ENCODE assay signal across 8 cellular contexts in the genomic region with DNA sequence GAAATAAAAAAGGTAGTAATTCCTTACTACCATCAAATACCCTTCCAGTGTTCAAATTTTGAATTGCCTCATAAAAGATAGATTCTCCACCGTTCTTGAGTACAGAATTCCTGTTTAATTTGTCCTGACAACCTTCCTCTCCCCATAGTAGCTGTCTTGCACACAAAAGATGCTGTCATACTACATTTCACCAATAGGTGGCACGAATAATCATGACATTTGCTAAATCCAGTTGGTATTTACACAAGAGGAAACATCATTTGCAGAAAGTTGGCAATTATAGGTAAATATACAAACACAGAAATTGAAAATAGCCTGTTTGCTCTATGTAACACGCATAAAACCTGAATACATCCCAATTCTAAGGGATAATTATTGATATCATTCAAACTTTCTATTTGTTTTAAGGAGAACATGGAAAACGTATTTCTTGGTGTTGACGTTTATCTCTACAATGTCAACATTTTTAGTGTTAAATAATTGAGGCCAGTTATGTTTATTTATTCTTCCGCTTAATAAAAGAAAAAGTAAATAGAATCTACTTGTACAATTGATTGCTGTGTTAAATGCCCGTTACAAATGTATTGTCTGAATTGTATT. TPM values are rescaled to one million over a fixed set of nuclear protein-coding genes. Genes with fewer than 3 reads are reported as not detected.
DNase-seq lines count a peak whose midpoint lies in the region; ATAC-seq and TF ChIP-seq lines count a peak whose summit lies in the region.

No MANE protein-coding gene starts in this region.

- H3K9me3 ChIP-seq in CD8-positive, alpha-beta T cell (ENCODE audit: low read length), result no peaks in the 10 kb centered on the region
- H3K9me3 ChIP-seq in esophagus muscularis mucosa, result peaks cover 0 to 14% (median 9%) of the 10 kb centered on the region in 4 donors
- no peaks in the 10 kb centered on the region for H3K9me3 ChIP-seq in parathyroid adenoma (ENCODE audit: control insufficient read depth, low read length)

- intact Hi-C loops in CD8-positive, alpha-beta T cell (cut with DNase I, micrococcal nuclease), result loop anchor here (1.0 kb wide), 1 partner anchor 340 kb away; no protein-coding TSS in a partner anchor
- intact Hi-C loops in esophagus muscularis mucosa (cut with DNase I), result no loop called here

- H3K4me3 Mint-ChIP-seq in CD8-positive, alpha-beta T cell, result no peak overlapping the region

- no peaks in the 10 kb centered on the region for H3K4me1 Mint-ChIP-seq in CD8-positive, alpha-beta T cell (ENCODE audit: low read depth)

- no peak overlapping the region for H3K27ac ChIP-seq in CD8-positive, alpha-beta T cell (ENCODE audit: low read depth, low read length)
- H3K27ac ChIP-seq in esophagus muscularis mucosa (replicated peaks in 1 of 4) (no peak overlapping the region), parathyroid adenoma (no peak overlapping the region)

- H3K27me3 Mint-ChIP-seq in CD8-positive, alpha-beta T cell (ENCODE audit: low read depth), result peaks cover 2% of the 10 kb centered on the region

- no peaks in the 10 kb centered on the region for H3K4me1 ChIP-seq in CD8-positive, alpha-beta T cell (ENCODE audit: insufficient read depth, low read length)
- H3K4me1 ChIP-seq in esophagus muscularis mucosa (no peaks in the 10 kb centered on the region), parathyroid adenoma (no peaks in the 10 kb centered on the region)

- TF ChIP-seq POLR2A in esophagus muscularis mucosa (IDR thresholded peaks at IDR 0.05; ENCODE audit: low read depth), result no peak

- no peaks in the 10 kb centered on the region for H3K79me2 ChIP-seq in parathyroid adenoma

- H3K4me2 ChIP-seq in parathyroid adenoma (ENCODE audit: low read length), result no peak overlapping the region

- H3K27ac Mint-ChIP-seq in CD8-positive, alpha-beta T cell, result no peak overlapping the region

- no peaks in the 10 kb centered on the region for H3K36me3 ChIP-seq in CD8-positive, alpha-beta T cell (ENCODE audit: insufficient read depth, low read length)
- no peaks in the 10 kb centered on the region for H3K36me3 ChIP-seq in esophagus muscularis mucosa
- H3K36me3 ChIP-seq in parathyroid adenoma (ENCODE audit: control insufficient read depth, insufficient read depth, low read length), result no peaks in the 10 kb centered on the region

- H3K4me3 ChIP-seq in CD8-positive, alpha-beta T cell (ENCODE audit: low read depth, low read length), result no peak overlapping the region
- H3K4me3 ChIP-seq in LNCaP clone FGC (ENCODE audit: low read depth, low read length) (no peak overlapping the region), esophagus muscularis mucosa (no peak overlapping the region), parathyroid adenoma (ENCODE audit: low read depth, low read length) (no peak overlapping the region)

- no peak for TF ChIP-seq EP300 in esophagus muscularis mucosa (IDR thresholded peaks at IDR 0.05)

- POLR2A ChIA-PET in CD8-positive, alpha-beta T cell (lab: Charles Lee), result no interaction called here

- no peak for ATAC-seq in CD8-positive, alpha-beta T cell
- ATAC-seq in GM18909 (IDR thresholded peaks at IDR 0.05; ENCODE audit: poor library complexity, unreplicated experiment), result peak; percentile 81
- ATAC-seq in HG02970 (IDR thresholded peaks at IDR 0.05; ENCODE audit: low FRiP score, unreplicated experiment), result no peak

- CTCF ChIA-PET in CD8-positive, alpha-beta T cell (lab: Charles Lee), result interaction anchor here (0.7 to 3.2 kb wide), 4 partner anchors 16 to 341 kb away, joined by 3 to 18 read pairs (median 5); no protein-coding TSS in a partner anchor

- peak; percentile 85 for TF ChIP-seq CTCF in CD8-positive, alpha-beta T cell (IDR thresholded peaks at IDR 0.05)
- TF ChIP-seq CTCF in LNCaP clone FGC (IDR thresholded peaks at IDR 0.05; ENCODE audit: control insufficient read depth, extremely low read depth, insufficient read depth) (peak; percentile 64), esophagus muscularis mucosa (IDR thresholded peaks at IDR 0.05) (peak; percentile 9 to 57 (median 30)), parathyroid adenoma (IDR thresholded peaks at IDR 0.05) (peak; percentile 55)

- no peak overlapping the region for H3K9ac ChIP-seq in parathyroid adenoma

- H3K9me3 Mint-ChIP-seq in CD8-positive, alpha-beta T cell, result peaks cover 11% of the 10 kb centered on the region

- no peaks in the 10 kb centered on the region for H3K27me3 ChIP-seq in CD8-positive, alpha-beta T cell (ENCODE audit: insufficient read depth, low read length)
- no peaks in the 10 kb centered on the region for H3K27me3 ChIP-seq in esophagus muscularis mucosa
- no peaks in the 10 kb centered on the region for H3K27me3 ChIP-seq in parathyroid adenoma (ENCODE audit: control insufficient read depth, insufficient read depth, low read length)

- DNase-seq in CD8-positive, alpha-beta T cell, result no peak
- DNase-seq in LNCaP clone FGC (ENCODE audit: low read depth), result peak; percentile 71
- peak; percentile 55 to 76 for DNase-seq in SHP77 (lab: John Stamatoyannopoulos, UW)
- DNase-seq in esophagus muscularis mucosa (ENCODE audit: extremely low spot score), result no peak
- DNase-seq in C1 segment of cervical spinal cord (lab: John Stamatoyannopoulos, UW), result no peak

- H2AFZ ChIP-seq in parathyroid adenoma, result no peak overlapping the region

- 60% methylated on average over 7 of the region's 7 CpGs for WGBS in esophagus muscularis mucosa

- no peaks in the 10 kb centered on the region for H3K36me3 Mint-ChIP-seq in CD8-positive, alpha-beta T cell

RNA-seq across cellular contexts. Expression of a gene that starts 58.3 kb away (rescaled TPM):
- not detected for total RNA-seq in CD8-positive, alpha-beta T cell
- total RNA-seq in esophagus muscularis mucosa, result 1 to 10 TPM in 2 of 4 donors, not detected in 2; 1.2 to 1.9 TPM

Comparison
In these comparisons a context has a peak if more than half of its experiments do, and no peak if none do; other contexts are left out.
1. DNase-seq: peak in LNCaP clone FGC (single experiment) and SHP77 (2 of 2); none in CD8-positive, alpha-beta T cell (0 of 7), esophagus muscularis mucosa (single experiment) and C1 segment of cervical spinal cord (0 of 14).
2. CTCF ChIP-seq: peak in every context shown above with its lines; median percentile 85 in CD8-positive, alpha-beta T cell; 64 in LNCaP clone FGC; 55 in parathyroid adenoma; 30 in esophagus muscularis mucosa.